ENCODE assay signal across 1 cellular context in the genomic region with DNA sequence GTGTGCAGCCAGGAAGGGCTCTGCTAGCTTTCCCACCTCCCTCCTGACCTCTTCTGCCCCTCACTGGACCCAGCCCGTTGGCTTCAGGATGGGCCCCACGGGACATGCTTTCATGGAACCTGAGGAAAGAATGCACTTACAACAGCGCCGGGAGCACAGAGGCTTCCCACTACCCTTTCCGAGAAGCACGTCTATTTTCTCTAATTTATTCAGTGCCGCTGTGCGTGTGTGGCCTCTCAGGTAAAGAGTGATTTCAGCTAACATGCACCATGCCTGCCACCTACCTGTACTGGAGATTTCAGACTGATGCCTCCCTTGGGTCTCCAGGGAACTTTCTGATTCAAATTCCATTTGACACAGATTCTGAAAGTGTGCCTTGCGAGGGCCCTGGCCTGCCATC.
TF ChIP-seq lines count a peak whose summit lies in the region.

No MANE protein-coding gene starts in this region.

TF ChIP-seq in K562, 482 proteins besides CTCF, POLR2A, EP300 and RAD21:
- TF ChIP-seq, protein P1, sequence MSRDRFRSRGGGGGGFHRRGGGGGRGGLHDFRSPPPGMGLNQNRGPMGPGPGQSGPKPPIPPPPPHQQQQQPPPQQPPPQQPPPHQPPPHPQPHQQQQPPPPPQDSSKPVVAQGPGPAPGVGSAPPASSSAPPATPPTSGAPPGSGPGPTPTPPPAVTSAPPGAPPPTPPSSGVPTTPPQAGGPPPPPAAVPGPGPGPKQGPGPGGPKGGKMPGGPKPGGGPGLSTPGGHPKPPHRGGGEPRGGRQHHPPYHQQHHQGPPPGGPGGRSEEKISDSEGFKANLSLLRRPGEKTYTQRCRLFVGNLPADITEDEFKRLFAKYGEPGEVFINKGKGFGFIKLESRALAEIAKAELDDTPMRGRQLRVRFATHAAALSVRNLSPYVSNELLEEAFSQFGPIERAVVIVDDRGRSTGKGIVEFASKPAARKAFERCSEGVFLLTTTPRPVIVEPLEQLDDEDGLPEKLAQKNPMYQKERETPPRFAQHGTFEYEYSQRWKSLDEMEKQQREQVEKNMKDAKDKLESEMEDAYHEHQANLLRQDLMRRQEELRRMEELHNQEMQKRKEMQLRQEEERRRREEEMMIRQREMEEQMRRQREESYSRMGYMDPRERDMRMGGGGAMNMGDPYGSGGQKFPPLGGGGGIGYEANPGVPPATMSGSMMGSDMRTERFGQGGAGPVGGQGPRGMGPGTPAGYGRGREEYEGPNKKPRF (IDR thresholded peaks at IDR 0.05; ENCODE audit: low read depth, low read length), result no peak
- TF ChIP-seq SLC30A9 (CRISPR knock-in tag; IDR thresholded peaks at IDR 0.05) (no peak), POLR3A (IDR thresholded peaks at IDR 0.05; ENCODE audit: borderline replicate concordance, extremely low read depth, insufficient read depth, insufficient read length) (no peak), CREB1 (IDR thresholded peaks at IDR 0.05) (no peak), CREB1 (CRISPR knock-in tag; IDR thresholded peaks at IDR 0.05) (no peak), ZNF830 (CRISPR knock-in tag; IDR thresholded peaks at IDR 0.05) (no peak), SAP30 (IDR thresholded peaks at IDR 0.05; ENCODE audit: borderline replicate concordance, insufficient read depth, low read depth, low read length, poor library complexity, severe bottlenecking) (no peak), SRSF9 (IDR thresholded peaks at IDR 0.05; ENCODE audit: borderline replicate concordance, low read depth, low read length) (no peak), XRCC4 (IDR thresholded peaks at IDR 0.05; ENCODE audit: extremely low read depth, insufficient read depth, insufficient read length) (no peak), BRD4 (IDR thresholded peaks at IDR 0.05) (no peak), DPF2 (IDR thresholded peaks at IDR 0.05) (no peak)
- TF ChIP-seq, protein P2, sequence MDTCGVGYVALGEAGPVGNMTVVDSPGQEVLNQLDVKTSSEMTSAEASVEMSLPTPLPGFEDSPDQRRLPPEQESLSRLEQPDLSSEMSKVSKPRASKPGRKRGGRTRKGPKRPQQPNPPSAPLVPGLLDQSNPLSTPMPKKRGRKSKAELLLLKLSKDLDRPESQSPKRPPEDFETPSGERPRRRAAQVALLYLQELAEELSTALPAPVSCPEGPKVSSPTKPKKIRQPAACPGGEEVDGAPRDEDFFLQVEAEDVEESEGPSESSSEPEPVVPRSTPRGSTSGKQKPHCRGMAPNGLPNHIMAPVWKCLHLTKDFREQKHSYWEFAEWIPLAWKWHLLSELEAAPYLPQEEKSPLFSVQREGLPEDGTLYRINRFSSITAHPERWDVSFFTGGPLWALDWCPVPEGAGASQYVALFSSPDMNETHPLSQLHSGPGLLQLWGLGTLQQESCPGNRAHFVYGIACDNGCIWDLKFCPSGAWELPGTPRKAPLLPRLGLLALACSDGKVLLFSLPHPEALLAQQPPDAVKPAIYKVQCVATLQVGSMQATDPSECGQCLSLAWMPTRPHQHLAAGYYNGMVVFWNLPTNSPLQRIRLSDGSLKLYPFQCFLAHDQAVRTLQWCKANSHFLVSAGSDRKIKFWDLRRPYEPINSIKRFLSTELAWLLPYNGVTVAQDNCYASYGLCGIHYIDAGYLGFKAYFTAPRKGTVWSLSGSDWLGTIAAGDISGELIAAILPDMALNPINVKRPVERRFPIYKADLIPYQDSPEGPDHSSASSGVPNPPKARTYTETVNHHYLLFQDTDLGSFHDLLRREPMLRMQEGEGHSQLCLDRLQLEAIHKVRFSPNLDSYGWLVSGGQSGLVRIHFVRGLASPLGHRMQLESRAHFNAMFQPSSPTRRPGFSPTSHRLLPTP (IDR thresholded peaks at IDR 0.05; ENCODE audit: borderline replicate concordance, extremely low read depth, insufficient read length), result no peak
